ENCODE assay signal across 31 cellular contexts in the genomic region with DNA sequence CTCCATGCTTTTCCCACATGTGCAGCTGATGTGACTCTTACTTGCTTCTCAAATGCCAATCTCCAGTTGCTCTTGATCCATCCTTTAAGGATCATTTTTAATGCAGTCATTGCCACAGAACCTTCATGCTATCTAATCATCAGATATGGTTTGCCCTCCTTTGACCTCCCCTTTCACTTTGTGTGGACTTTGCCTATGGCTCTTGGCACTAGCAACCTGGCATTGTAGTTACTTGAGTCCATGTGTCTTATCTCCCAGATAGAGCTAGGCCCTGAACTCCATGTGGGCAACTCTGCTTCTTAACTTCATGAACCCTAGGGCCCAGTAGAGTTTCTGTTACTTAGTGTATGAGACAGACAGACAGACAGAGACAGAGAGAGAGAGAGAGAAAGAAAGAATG.
"Had no signal": no experiment of that assay in that cellular context is flagged by ENCODE, and none has a peak within 500 bp of the region (broad histone marks: within the 10 kb centered on the region; RNA-seq: fewer than 3 reads in every experiment).

No MANE protein-coding gene starts in this region.

- H3K4me3 Mint-ChIP-seq: activated CD8-positive, alpha-beta T cell treated with anti-CD3 and anti-CD28 coated beads for 36 hours; activated T-cell treated with anti-CD3 and anti-CD28 coated beads, Interleukin-2, amount 50 U/mL, for 72 hours; T-cell; WTC11 had no signal

- H3K27me3 ChIP-seq: brain microvascular endothelial cell, cardiac muscle cell, MG63 had no signal

- H3K36me3 Mint-ChIP-seq: activated naive CD4-positive, alpha-beta T cell treated with anti-CD3 and anti-CD28 coated beads, Interleukin-2, amount 50 U/mL, for 72 hours; WTC11 had no signal

- DNase-seq: activated CD4-positive, alpha-beta T cell treated with anti-CD3 and anti-CD28 coated beads for 48 hours; activated CD4-positive, CD25-positive, alpha-beta regulatory T cell treated with anti-CD3 and anti-CD28 coated beads, Interleukin-2, amount 50 U/mL, for 72 hours; activated CD8-positive, alpha-beta memory T cell treated with anti-CD3 and anti-CD28 coated beads, Interleukin-2, amount 50 U/mL, for 4 hours; activated CD8-positive, alpha-beta T cell treated with anti-CD3 and anti-CD28 coated beads for 36 hours; activated effector memory CD4-positive, alpha-beta T cell treated with anti-CD3 and anti-CD28 coated beads, Interleukin-2, amount 50 U/mL, for 16 hours; activated naive CD4-positive, alpha-beta T cell treated with Interleukin-2 at 50 U/mL for 16 hours; activated T-cell treated with anti-CD3 and anti-CD28 coated beads, Interleukin-2, amount 50 U/mL, for 72 hours; cerebellar nuclear complex; MG63; MV-4-11; NCI-H1092 treated with DMSO at 0.1 percent for 48 hours; NCI-H1417 treated with DMSO at 0.1 percent for 48 hours; NCI-H1694; NCI-H2029; NCI-H2107; NCI-H2171 treated with DMSO at 0.1 percent for 48 hours; NCI-H226; NCI-H526 treated with DMSO at 0.1 percent for 48 hours; NCI-H82; NK-92 treated with Interleukin-12 subunit alpha and Interleukin-12 subunit beta, amount 100 ng/mL, for 24 hours; OCI-M1; RPMI8226; T-cell had no signal

- H3K27ac Mint-ChIP-seq: activated CD8-positive, alpha-beta T cell treated with anti-CD3 and anti-CD28 coated beads for 36 hours; activated naive CD4-positive, alpha-beta T cell treated with anti-CD3 and anti-CD28 coated beads, Interleukin-2, amount 50 U/mL, for 72 hours; activated T-cell treated with anti-CD3 and anti-CD28 coated beads, Interleukin-2, amount 50 U/mL, for 72 hours; T-cell; WTC11 had no signal

- H3K4me1 Mint-ChIP-seq: T-cell, WTC11 had no signal

- H3K27me3 Mint-ChIP-seq: activated CD8-positive, alpha-beta T cell treated with anti-CD3 and anti-CD28 coated beads for 36 hours had no signal

- H3K36me3 ChIP-seq: brain microvascular endothelial cell, cardiac muscle cell, MG63 had no signal

- H3K27ac ChIP-seq: brain microvascular endothelial cell, cardiac muscle cell, KMS-11, SK-N-MC had no signal

- H3K9ac ChIP-seq: KMS-11 had no signal

- ATAC-seq: activated CD8-positive, alpha-beta T cell treated with anti-CD3 and anti-CD28 coated beads for 36 hours; activated naive CD4-positive, alpha-beta T cell treated with anti-CD3 and anti-CD28 coated beads, Interleukin-2, amount 50 U/mL, for 72 hours; activated T-cell treated with anti-CD3 and anti-CD28 coated beads, Interleukin-2, amount 50 U/mL, for 72 hours; Panc1; Right ventricle myocardium inferior; T-cell; WTC11 had no signal

- H3K9me3 ChIP-seq: MG63 had no signal

- H3K4me3 ChIP-seq: cardiac muscle cell, MG63, SK-N-MC had no signal

- H3K4me2 ChIP-seq: KMS-11 had no signal

- H3K9me3 Mint-ChIP-seq: activated CD8-positive, alpha-beta T cell treated with anti-CD3 and anti-CD28 coated beads for 36 hours; activated naive CD4-positive, alpha-beta T cell treated with anti-CD3 and anti-CD28 coated beads, Interleukin-2, amount 50 U/mL, for 72 hours; activated T-cell treated with anti-CD3 and anti-CD28 coated beads, Interleukin-2, amount 50 U/mL, for 72 hours; T-cell; WTC11 had no signal
